In the genomic region with DNA sequence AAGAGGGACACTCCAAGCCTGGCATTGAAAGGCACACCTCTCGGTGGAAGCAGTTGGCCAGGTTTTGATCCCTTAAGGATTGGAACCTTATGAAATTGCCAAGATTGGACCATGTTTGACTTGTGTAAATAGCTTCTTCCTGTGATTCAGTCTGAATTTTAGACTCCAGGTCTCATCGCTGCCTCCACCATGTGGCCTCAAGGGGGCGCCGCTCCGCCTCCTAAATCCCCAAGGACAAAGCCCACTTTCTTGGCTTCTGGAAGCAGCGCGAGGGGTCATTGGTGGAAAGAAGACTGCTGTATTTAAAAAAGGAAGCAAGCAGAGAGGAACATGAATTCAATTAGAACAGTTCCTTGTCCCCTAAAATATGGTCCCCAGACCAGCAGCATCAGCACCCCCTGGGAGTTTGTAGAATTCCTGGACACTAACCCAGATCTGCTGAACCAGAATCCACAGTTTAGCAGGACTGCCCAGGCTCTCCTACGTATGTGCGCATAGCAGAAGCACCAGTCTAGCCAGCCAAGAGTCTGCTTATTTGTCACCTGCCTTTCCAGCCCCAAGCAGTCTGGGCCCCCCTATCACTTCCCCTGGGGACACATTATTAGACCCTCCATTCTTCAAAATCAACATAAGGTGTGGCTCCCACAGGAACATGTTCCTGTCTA, we compare ENCODE assay signal across 8 cellular contexts.
DNase-seq lines count a peak whose midpoint lies in the region; ATAC-seq and TF ChIP-seq lines count a peak whose summit lies in the region.

No MANE protein-coding gene starts in this region.

- H3K27me3 ChIP-seq in colonic mucosa, result no peaks in the 10 kb centered on the region
- H3K27me3 ChIP-seq in lower lobe of right lung (ENCODE audit: low read depth), result no peaks in the 10 kb centered on the region
- H3K27me3 ChIP-seq in upper lobe of left lung, result no peaks in the 10 kb centered on the region

- H3K4me1 ChIP-seq in colonic mucosa, result peaks cover 36% of the 10 kb centered on the region
- H3K4me1 ChIP-seq in lower lobe of right lung, result peaks cover 54% of the 10 kb centered on the region
- H3K4me1 ChIP-seq in upper lobe of left lung, result peaks cover 42 to 60% (median 47%) of the 10 kb centered on the region in 4 donors

- intact Hi-C loops in colonic mucosa (cut with DNase I), result no loop called here
- intact Hi-C loops in lower lobe of right lung (cut with DNase I), result no loop called here

- ATAC-seq in lower lobe of right lung (peak; percentile 49 to 50), upper lobe of left lung (ENCODE audit: low FRiP score in 2 of 2) (no peak), GM21825 (IDR thresholded peaks at IDR 0.05; ENCODE audit: unreplicated experiment) (no peak), GM18909 (IDR thresholded peaks at IDR 0.05; ENCODE audit: poor library complexity, unreplicated experiment) (no peak)

- DNase-seq in CMK (ENCODE audit: low read depth), result peak; percentile 76
- DNase-seq in HEK293T (ENCODE audit: extremely low spot score), result peak; percentile 73
- peak; percentile 79 for DNase-seq in NOMO-1 treated with dmso at 0.1 percent for 144 hours (lab: John Stamatoyannopoulos, UW; ENCODE audit: unreplicated experiment)
- peak; percentile 87 for DNase-seq in colonic mucosa
- peak; percentile 85 for DNase-seq in lower lobe of right lung
- peak; percentile 83 to 86 for DNase-seq in upper lobe of left lung

- H3K9ac ChIP-seq in colonic mucosa (ENCODE audit: low read depth in 2 of 2, low read length in 2 of 2), result peak overlapping the region in 1 of 2 donors; percentile 79

- CTCF ChIA-PET in HEK293T (lab: Yijun Ruan, JAX), result interaction anchor here (0.6 to 1.7 kb wide), 22 partner anchors 9 to 698 kb away, joined by 3 to 23 read pairs (median 3); no protein-coding TSS in a partner anchor

- POLR2A ChIA-PET in HEK293T (lab: Yijun Ruan, JAX), result interaction anchor here (0.7 to 1.5 kb wide), 3 partner anchors 10 to 20 kb away, joined by 3 to 9 read pairs (median 3); no protein-coding TSS in a partner anchor

- H3K27ac ChIP-seq in colonic mucosa (peak overlapping the region; percentile 79), lower lobe of right lung (peak overlapping the region; percentile 85), upper lobe of left lung (peak overlapping the region; percentile 75 to 87 (median 82))

- H3K36me3 ChIP-seq in colonic mucosa (no peaks in the 10 kb centered on the region), lower lobe of right lung (no peaks in the 10 kb centered on the region), upper lobe of left lung (no peaks in the 10 kb centered on the region)

- WGBS in upper lobe of left lung, 2 donors, result 30 to 32% methylated on average over 9 of the region's 9 CpGs

- TF ChIP-seq POLR2A in upper lobe of left lung (IDR thresholded peaks at IDR 0.05), result no peak

- H3K9me3 ChIP-seq in colonic mucosa, result no peaks in the 10 kb centered on the region
- H3K9me3 ChIP-seq in lower lobe of right lung, result no peaks in the 10 kb centered on the region
- no peaks in the 10 kb centered on the region for H3K9me3 ChIP-seq in upper lobe of left lung

- no peak for TF ChIP-seq EP300 in upper lobe of left lung (IDR thresholded peaks at IDR 0.05)

- H3K4me3 ChIP-seq in colonic mucosa (no peak overlapping the region), lower lobe of right lung (no peak overlapping the region), upper lobe of left lung (no peak overlapping the region)

- TF ChIP-seq CTCF in colonic mucosa (IDR thresholded peaks at IDR 0.05) (peak; percentile 81), lower lobe of right lung (IDR thresholded peaks at IDR 0.05) (peak; percentile 89), upper lobe of left lung (IDR thresholded peaks at IDR 0.05) (peak; percentile 57 to 73 (median 68))

TF ChIP-seq in HEK293T, 16 proteins besides CTCF, POLR2A, EP300 and RAD21:
- TF ChIP-seq ARNT (IDR thresholded peaks at IDR 0.05) (no peak), L3MBTL2 (conservative IDR thresholded peaks at IDR 0.05) (no peak; the same call in 1 of the 2 replicates), FOXK2 (IDR thresholded peaks at IDR 0.05) (no peak), ZNF384 (IDR thresholded peaks at IDR 0.05) (no peak), FOXM1 (IDR thresholded peaks at IDR 0.05; ENCODE audit: borderline replicate concordance) (no peak), ELF4 (IDR thresholded peaks at IDR 0.05) (no peak), HDGF (IDR thresholded peaks at IDR 0.05; ENCODE audit: borderline replicate concordance) (no peak), FOXA1 (IDR thresholded peaks at IDR 0.05) (no peak), NFRKB (IDR thresholded peaks at IDR 0.05) (no peak), SUZ12 (IDR thresholded peaks at IDR 0.05) (no peak), LEF1 (IDR thresholded peaks at IDR 0.05; ENCODE audit: borderline replicate concordance) (no peak)
- TF ChIP-seq, protein P1, sequence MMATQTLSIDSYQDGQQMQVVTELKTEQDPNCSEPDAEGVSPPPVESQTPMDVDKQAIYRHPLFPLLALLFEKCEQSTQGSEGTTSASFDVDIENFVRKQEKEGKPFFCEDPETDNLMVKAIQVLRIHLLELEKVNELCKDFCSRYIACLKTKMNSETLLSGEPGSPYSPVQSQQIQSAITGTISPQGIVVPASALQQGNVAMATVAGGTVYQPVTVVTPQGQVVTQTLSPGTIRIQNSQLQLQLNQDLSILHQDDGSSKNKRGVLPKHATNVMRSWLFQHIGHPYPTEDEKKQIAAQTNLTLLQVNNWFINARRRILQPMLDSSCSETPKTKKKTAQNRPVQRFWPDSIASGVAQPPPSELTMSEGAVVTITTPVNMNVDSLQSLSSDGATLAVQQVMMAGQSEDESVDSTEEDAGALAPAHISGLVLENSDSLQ (IDR thresholded peaks at IDR 0.05), result no peak

Comparison
In these comparisons a context has a peak if more than half of its experiments do, and no peak if none do; other contexts are left out.
1. ATAC-seq: peak in lower lobe of right lung (2 of 2); none in upper lobe of left lung (0 of 2), GM21825 (single experiment) and GM18909 (single experiment).
2. Peak in every context shown above with its lines, with median percentiles within 50 percentile points of each other: DNase-seq, H3K27ac ChIP-seq and CTCF ChIP-seq.